8 cellular contexts compared by ENCODE assay signal in genomic region chr13:46551410-46552301, GRCh38. TPM values are rescaled to one million over a fixed set of nuclear protein-coding genes. Genes with fewer than 3 reads are reported as not detected.
A peak's percentile ranks its signal among the peaks of the same experiment; 100 is the strongest.
DNase-seq lines count a peak whose midpoint lies in the region; ATAC-seq and TF ChIP-seq lines count a peak whose summit lies in the region.

No MANE protein-coding gene starts in this region.

- H3K4me2 ChIP-seq in hepatocyte, result peak overlapping the region; percentile 95

- H3K4me3 ChIP-seq in ascending aorta, result peak overlapping the region; percentile 90 to 100
- no peak overlapping the region for H3K4me3 ChIP-seq in hepatocyte

- no peaks in the 10 kb centered on the region for H3K27me3 ChIP-seq in ascending aorta
- no peaks in the 10 kb centered on the region for H3K27me3 ChIP-seq in hepatocyte

- 55% methylated on average over 22 of the region's 22 CpGs for WGBS in hepatocyte (ENCODE audit: low lambda C conversion rate, missing lambda C conversion rate)

- intact Hi-C loops in ascending aorta (cut with DNase I), result loop anchor here (1.0 to 10.0 kb wide), 5 partner anchors 53 to 246 kb away; partner anchors contain the start of gene ESD

- peak; percentile 67 for DNase-seq in GDM1 (lab: John Stamatoyannopoulos, UW)
- DNase-seq in NAMALWA (ENCODE audit: low spot score), result peak; percentile 73
- peak; percentile 86 for DNase-seq in SW480 (ENCODE audit: low spot score)
- peak in 1 of 2 donors; percentile 89 for DNase-seq in ascending aorta (ENCODE audit: low spot score in 2 of 2)
- peak; percentile 86 for DNase-seq in hepatocyte (ENCODE audit: low spot score)
- peak; percentile 72 for DNase-seq in retina

- peak; percentile 81 to 89 (median 82) for TF ChIP-seq CTCF in ascending aorta (IDR thresholded peaks at IDR 0.05)
- TF ChIP-seq CTCF in hepatocyte (IDR thresholded peaks at IDR 0.05; ENCODE audit: poor library complexity), result peak; percentile 89

- no peaks in the 10 kb centered on the region for H3K9me3 ChIP-seq in ascending aorta
- no peaks in the 10 kb centered on the region for H3K9me3 ChIP-seq in hepatocyte (ENCODE audit: low read depth)

- ATAC-seq in HG03571 (IDR thresholded peaks at IDR 0.05; ENCODE audit: unreplicated experiment) (no peak), HG03139 (IDR thresholded peaks at IDR 0.05; ENCODE audit: unreplicated experiment) (no peak)

- no peaks in the 10 kb centered on the region for H3K9me2 ChIP-seq in hepatocyte (replicated peaks; ENCODE audit: insufficient read depth)

- H3K27ac ChIP-seq in ascending aorta, result peak overlapping the region; percentile 95 to 96
- no peak overlapping the region for H3K27ac ChIP-seq in hepatocyte

- H3K36me3 ChIP-seq in ascending aorta (no peaks in the 10 kb centered on the region), hepatocyte (replicated peaks; ENCODE audit: insufficient read depth, low read depth) (no peaks in the 10 kb centered on the region)

- no peak overlapping the region for H2AFZ ChIP-seq in hepatocyte

- peaks cover 45% of the 10 kb centered on the region for H3K79me2 ChIP-seq in hepatocyte

- H3K4me1 ChIP-seq in ascending aorta (peaks cover 2 to 10% of the 10 kb centered on the region in 2 donors), hepatocyte (ENCODE audit: insufficient read depth) (peaks cover 20% of the 10 kb centered on the region)

- H4K20me1 ChIP-seq in hepatocyte (ENCODE audit: insufficient read depth, poor library complexity, severe bottlenecking), result peaks cover 17% of the 10 kb centered on the region

RNA-seq across cellular contexts. Expression of gene LRCH1, which starts 1.3 kb away (rescaled TPM):
- total RNA-seq in ascending aorta (45.4 TPM), hepatocyte (14.1 and 16.3 TPM in 2 replicates)
- 5.0 and 5.7 TPM in 2 replicates for polyA plus RNA-seq in hepatocyte
